In the genomic region with DNA sequence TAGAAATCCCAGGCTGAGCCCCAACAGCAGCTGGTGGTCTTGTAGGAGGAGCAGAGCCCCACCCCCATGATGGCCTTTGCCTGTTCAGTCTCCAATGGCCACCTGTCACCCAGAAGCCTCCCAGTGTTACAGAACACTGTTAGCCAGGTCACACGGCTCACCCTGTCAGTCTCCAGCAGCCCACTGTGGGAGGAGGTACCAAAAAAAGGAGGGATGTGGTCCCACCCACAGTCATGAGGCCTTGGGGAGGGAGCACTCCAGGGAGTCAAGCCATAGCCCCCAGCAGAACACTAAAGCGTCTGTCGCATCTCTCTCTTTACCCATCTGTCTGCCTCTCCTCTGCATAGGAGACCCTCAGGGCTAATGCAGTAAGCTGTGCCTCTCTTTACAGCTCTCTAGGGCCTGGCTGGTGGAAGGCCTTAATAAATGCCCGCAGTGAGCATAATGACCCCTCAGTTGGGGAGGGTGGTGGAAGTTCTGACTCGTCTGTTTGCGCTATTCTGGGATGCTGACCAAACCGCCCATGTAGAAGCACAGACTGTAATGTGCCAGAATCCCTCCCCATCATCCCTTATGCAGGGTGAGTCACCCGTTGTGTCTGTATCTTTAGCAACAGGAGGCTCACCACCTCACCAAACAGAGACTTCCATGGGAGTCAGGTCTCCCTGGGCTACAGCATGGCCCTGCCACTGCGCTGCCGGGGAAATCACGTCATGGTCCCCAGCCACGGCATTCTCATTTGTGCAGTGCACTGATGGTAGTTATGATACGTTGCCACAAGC, we compare ENCODE assay signal across 10 cellular contexts. TPM values are rescaled to one million over a fixed set of nuclear protein-coding genes. Genes with fewer than 3 reads are reported as not detected.
DNase-seq lines count a peak whose midpoint lies in the region; ATAC-seq, FAIRE-seq and TF ChIP-seq lines count a peak whose summit lies in the region.
"Had no signal": no experiment of that assay in that cellular context is flagged by ENCODE, and none has a peak within 500 bp of the region (broad histone marks: within the 10 kb centered on the region; RNA-seq: fewer than 3 reads in every experiment).

No MANE protein-coding gene starts in this region.

- no peaks in the 10 kb centered on the region for H3K9me3 ChIP-seq in colonic mucosa
- no peaks in the 10 kb centered on the region for H3K9me3 ChIP-seq in mesodermal cell (ENCODE audit: control insufficient read depth, low read length)
- H3K9me3 ChIP-seq in trophoblast cell (ENCODE audit: insufficient read depth, low read depth, low read length), result no peaks in the 10 kb centered on the region

- no peaks in the 10 kb centered on the region for H3K79me1 ChIP-seq in trophoblast cell (ENCODE audit: low read length)

- H3K27ac ChIP-seq in colonic mucosa (no peak overlapping the region), mesodermal cell (ENCODE audit: low read depth, low read length, severe bottlenecking) (peak overlapping the region; percentile 73), trophoblast cell (ENCODE audit: low read depth, low read length) (no peak overlapping the region)

- TF ChIP-seq CTCF in colonic mucosa (IDR thresholded peaks at IDR 0.05), result no peak

- H3K36me3 ChIP-seq in colonic mucosa, result no peaks in the 10 kb centered on the region
- peaks cover 11% of the 10 kb centered on the region for H3K36me3 ChIP-seq in mesodermal cell (ENCODE audit: control insufficient read depth, insufficient read depth, low read length)
- no peaks in the 10 kb centered on the region for H3K36me3 ChIP-seq in trophoblast cell (ENCODE audit: control insufficient read depth in 1 of 2, insufficient read depth in 2 of 2, low read length in 2 of 2)

- H4K12ac ChIP-seq in trophoblast cell (ENCODE audit: low read depth, low read length), result no peak overlapping the region

- H3K4me1 ChIP-seq in colonic mucosa (no peaks in the 10 kb centered on the region), mesodermal cell (ENCODE audit: control insufficient read depth, insufficient read depth, low read length, poor library complexity, severe bottlenecking) (peaks cover 23% of the 10 kb centered on the region), trophoblast cell (ENCODE audit: control insufficient read depth in 1 of 2, insufficient read depth in 2 of 2, low read length in 2 of 2) (peaks cover 0 to 8% of the 10 kb centered on the region in 2 experiments)

- DNase-seq in NCI-H2196 (lab: John Stamatoyannopoulos, UW; ENCODE audit: unreplicated experiment) (peak; percentile 38), NCI-H2196 treated with DMSO at 0.1 percent for 48 hours (lab: John Stamatoyannopoulos, UW; ENCODE audit: unreplicated experiment) (no peak), colonic mucosa (peak; percentile 38), urothelium cell line (ENCODE audit: low spot score) (peak; percentile 51), trophoblast cell (no peak)
- no peak for DNase-seq in stimulated activated CD4-positive, alpha-beta T cell treated with anti-CD3 and anti-CD28 coated beads, Interleukin-4, amount 100 ng/mL, for 4 hours
- DNase-seq: CD4-positive, CD25-positive, alpha-beta regulatory T cell; stimulated activated CD4-positive, alpha-beta T cell treated with anti-CD3 and anti-CD28 coated beads, Interleukin-4, amount 100 ng/mL, for 24 hours had no signal

- no peak overlapping the region for H4K91ac ChIP-seq in trophoblast cell (ENCODE audit: low read depth, low read length)

- H3K79me2 ChIP-seq in trophoblast cell (ENCODE audit: control insufficient read depth, insufficient read depth, low read length, poor library complexity), result no peaks in the 10 kb centered on the region

- H3K4me3 ChIP-seq in colonic mucosa (no peak overlapping the region), mesodermal cell (ENCODE audit: extremely low read depth, insufficient read depth, low read length, poor library complexity, severe bottlenecking) (no peak overlapping the region), trophoblast cell (ENCODE audit: low read depth, low read length) (no peak overlapping the region)

- H3K18ac ChIP-seq in trophoblast cell (ENCODE audit: low read length), result no peak overlapping the region

- H3K27me3 ChIP-seq in colonic mucosa (no peaks in the 10 kb centered on the region), trophoblast cell (ENCODE audit: insufficient read depth, low read length) (no peaks in the 10 kb centered on the region)

- no peak overlapping the region for H3K4ac ChIP-seq in trophoblast cell (ENCODE audit: low read depth, low read length)

- no peak overlapping the region for H3K9ac ChIP-seq in colonic mucosa (ENCODE audit: low read depth in 2 of 2, low read length in 2 of 2)
- no peak overlapping the region for H3K9ac ChIP-seq in trophoblast cell (ENCODE audit: low read length)

- no peak for ATAC-seq in GM19463 (IDR thresholded peaks at IDR 0.05; ENCODE audit: unreplicated experiment)

- H2AK5ac ChIP-seq in trophoblast cell (ENCODE audit: low read length), result no peak overlapping the region

- WGBS in mesodermal cell (ENCODE audit: insufficient coverage in 2 of 2), 2 experiments, result 85 to 88% methylated on average over 6 to 13 of the region's 13 CpGs
- WGBS in trophoblast cell (ENCODE audit: extremely low coverage, insufficient coverage, insufficient read length), result no CpG with 5 or more reads among the region's 13 CpGs

- H2BK12ac ChIP-seq in trophoblast cell (ENCODE audit: low read length), result no peak overlapping the region

- intact Hi-C loops in colonic mucosa (cut with DNase I), result no loop called here

- H3K4me2 ChIP-seq in trophoblast cell (ENCODE audit: low read length), result no peak overlapping the region

- no peak overlapping the region for H3K14ac ChIP-seq in trophoblast cell (ENCODE audit: low read length)

- H2BK5ac ChIP-seq in trophoblast cell (ENCODE audit: low read depth, low read length, poor library complexity), result no peak overlapping the region

- FAIRE-seq in urothelium cell line (lab: Jason Lieb, UNC), result no peak

- H4K8ac ChIP-seq in trophoblast cell (ENCODE audit: low read depth, low read length), result no peak overlapping the region

- no peak overlapping the region for H2AFZ ChIP-seq in trophoblast cell (ENCODE audit: insufficient read depth, low read length, poor library complexity)

- no peak overlapping the region for H2BK120ac ChIP-seq in trophoblast cell (ENCODE audit: insufficient read depth, low read length, poor library complexity)

- H3K23ac ChIP-seq in trophoblast cell (ENCODE audit: low read length), result no peak overlapping the region

RNA-seq across cellular contexts. Expression of a gene that starts 14.6 kb away (rescaled TPM):
- 1 to 10 TPM; 2.2 to 3.6 TPM for total RNA-seq in colonic mucosa
- polyA plus RNA-seq in mesodermal cell (2013, experiment 1 of 2), result 24.6 TPM
- 24.5 TPM for polyA plus RNA-seq in mesodermal cell (2013, experiment 2 of 2)
- 6.3 and 6.4 TPM in 2 replicates for polyA plus RNA-seq in trophoblast cell (2013)

Comparison
In these comparisons a context has a peak if more than half of its experiments do, and no peak if none do; other contexts are left out.
1. DNase-seq: peak in NCI-H2196 (single experiment), colonic mucosa (single experiment) and urothelium cell line (single experiment); none in NCI-H2196 treated with DMSO at 0.1 percent for 48 hours (single experiment), stimulated activated CD4-positive, alpha-beta T cell treated with anti-CD3 and anti-CD28 coated beads, Interleukin-4, amount 100 ng/mL, for 4 hours (0 of 2) and trophoblast cell (0 of 2).